Comparison of ENCODE assay signal across 27 cellular contexts in the genomic region with DNA sequence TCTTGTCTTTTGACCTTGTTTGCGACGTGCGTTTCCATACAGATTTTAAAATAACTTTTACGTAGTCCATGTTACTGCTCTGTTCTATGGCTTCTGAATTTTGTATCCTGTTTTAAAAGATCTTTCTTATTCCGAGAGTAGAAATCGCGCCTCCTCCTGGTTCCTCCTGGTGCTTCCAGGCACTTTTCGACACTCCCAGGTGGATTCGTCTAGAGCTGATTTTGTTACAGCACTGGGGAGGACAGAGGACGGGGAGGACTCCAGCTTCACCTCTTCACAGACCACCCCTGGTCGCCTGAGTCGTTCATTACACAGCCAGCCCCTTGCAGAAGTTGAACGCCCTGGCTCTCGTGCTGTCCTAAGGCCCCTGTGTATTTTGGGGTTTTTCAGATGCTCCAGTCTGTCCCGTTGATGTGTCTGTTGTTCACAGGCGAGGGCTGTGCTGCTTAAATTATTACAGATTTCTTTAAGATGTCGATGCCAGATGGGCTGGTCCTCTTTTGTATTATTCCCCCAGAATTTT. TPM values are rescaled to one million over a fixed set of nuclear protein-coding genes. Genes with fewer than 3 reads are reported as not detected.
DNase-seq lines count a peak whose midpoint lies in the region; TF ChIP-seq lines count a peak whose summit lies in the region.
"Had no signal": no experiment of that assay in that cellular context is flagged by ENCODE, and none has a peak within 500 bp of the region (broad histone marks: within the 10 kb centered on the region; RNA-seq: fewer than 3 reads in every experiment).

No MANE protein-coding gene starts in this region.

- H3K36me3 Mint-ChIP-seq in endothelial cell (ENCODE audit: low read depth, unreplicated experiment) (peaks cover 13% of the 10 kb centered on the region), progenitor cell of endocrine pancreas (ENCODE audit: insufficient read depth) (no peaks in the 10 kb centered on the region)
- no peaks in the 10 kb centered on the region for H3K36me3 Mint-ChIP-seq in activated T-helper 1 cell treated with anti-CD3 and anti-CD28 coated beads, Interleukin-12 subunit alpha, Interleukin-12 subunit beta, Interleukin-2, Interleukin-4 antibody, amounts not matched to agents 30 ng/mL and 10 ng/mL and 1 ng/mL, durations not matched to agents 14 hours and 24 hours and 36 hours (ENCODE audit: low read depth)
- H3K36me3 Mint-ChIP-seq: IgD-negative memory B cell, naive B cell, type B pancreatic cell had no signal

- H3K4me1 Mint-ChIP-seq in endothelial cell (ENCODE audit: unreplicated experiment) (peaks cover 9% of the 10 kb centered on the region), progenitor cell of endocrine pancreas (ENCODE audit: low read depth) (no peaks in the 10 kb centered on the region)
- no peaks in the 10 kb centered on the region for H3K4me1 Mint-ChIP-seq in activated T-helper 1 cell treated with anti-CD3 and anti-CD28 coated beads, Interleukin-12 subunit alpha, Interleukin-12 subunit beta, Interleukin-2, Interleukin-4 antibody, amounts not matched to agents 30 ng/mL and 10 ng/mL and 1 ng/mL, durations not matched to agents 14 hours and 24 hours and 36 hours (ENCODE audit: low read depth)
- H3K4me1 Mint-ChIP-seq: T-helper 17 cell had no signal

- H3K4me3 ChIP-seq in vagina: no peak overlapping the region
- H3K4me3 ChIP-seq: skin epidermis had no signal

- H3K27me3 Mint-ChIP-seq in endothelial cell (ENCODE audit: unreplicated experiment): peaks cover 1% of the 10 kb centered on the region
- H3K27me3 Mint-ChIP-seq in progenitor cell of endocrine pancreas: peaks cover 12% of the 10 kb centered on the region
- peaks cover 6% of the 10 kb centered on the region for H3K27me3 Mint-ChIP-seq in activated T-helper 1 cell treated with anti-CD3 and anti-CD28 coated beads, Interleukin-12 subunit alpha, Interleukin-12 subunit beta, Interleukin-2, Interleukin-4 antibody, amounts not matched to agents 30 ng/mL and 10 ng/mL and 1 ng/mL, durations not matched to agents 14 hours and 24 hours and 36 hours (ENCODE audit: insufficient read depth)
- H3K27me3 Mint-ChIP-seq: activated T-cell treated with anti-CD3 and anti-CD28 coated beads, Interleukin-2, amount 50 U/mL, for 24 hours had no signal

- H3K27ac Mint-ChIP-seq in endothelial cell (ENCODE audit: unreplicated experiment) (peak overlapping the region; percentile 18), progenitor cell of endocrine pancreas (peak overlapping the region; percentile 51)
- H3K27ac Mint-ChIP-seq in activated T-helper 1 cell treated with anti-CD3 and anti-CD28 coated beads, Interleukin-12 subunit alpha, Interleukin-12 subunit beta, Interleukin-2, Interleukin-4 antibody, amounts not matched to agents 30 ng/mL and 10 ng/mL and 1 ng/mL, durations not matched to agents 14 hours and 24 hours and 36 hours: no peak overlapping the region
- H3K27ac Mint-ChIP-seq: activated CD8-positive, alpha-beta T cell treated with anti-CD3 and anti-CD28 coated beads, Interleukin-2, amount 10 ng/mL, durations not matched to agents 7 days and 5 days; activated T-cell treated with anti-CD3 and anti-CD28 coated beads, Interleukin-2, amount 50 U/mL, for 24 hours; CD4-positive, alpha-beta T cell; naive B cell; T-helper 17 cell; type B pancreatic cell had no signal

- TF ChIP-seq CTCF in LNCAP (IDR thresholded peaks at IDR 0.05) (peak; percentile 51), endothelial cell (IDR thresholded peaks at IDR 0.05; ENCODE audit: unreplicated experiment) (no peak), progenitor cell of endocrine pancreas (IDR thresholded peaks at IDR 0.05; ENCODE audit: unreplicated experiment) (no peak), vagina (IDR thresholded peaks at IDR 0.05) (no peak)

- DNase-seq in activated effector memory CD4-positive, alpha-beta T cell treated with anti-CD3 and anti-CD28 coated beads, Interleukin-2, amount 50 U/mL, for 16 hours: peak; percentile 28
- DNase-seq in activated effector memory CD4-positive, alpha-beta T cell treated with Interleukin-2 at 50 U/mL for 16 hours: no peak
- DNase-seq in endothelial cell (ENCODE audit: low spot score) (no peak), progenitor cell of endocrine pancreas (ENCODE audit: low spot score, unreplicated experiment) (no peak), vagina (ENCODE audit: extremely low spot score in 2 of 2) (no peak)
- no peak for DNase-seq in activated CD4-positive, CD25-positive, alpha-beta regulatory T cell (lab: John Stamatoyannopoulos, UW)
- DNase-seq in activated T-helper 1 cell treated with anti-CD3 and anti-CD28 coated beads, Interleukin-12 subunit alpha, Interleukin-12 subunit beta, Interleukin-2, Interleukin-4 antibody, amounts not matched to agents 30 ng/mL and 10 ng/mL and 1 ng/mL, durations not matched to agents 14 hours and 24 hours and 36 hours (ENCODE audit: low spot score): no peak
- DNase-seq: ACHN; activated CD8-positive, alpha-beta T cell treated with anti-CD3 and anti-CD28 coated beads, Interleukin-2, amount 10 ng/mL, durations not matched to agents 7 days and 5 days; activated naive CD4-positive, alpha-beta T cell treated with anti-CD3 and anti-CD28 coated beads, Interleukin-2, amount 50 U/mL, for 16 hours; activated T-cell treated with anti-CD3 and anti-CD28 coated beads, Interleukin-2, amount 50 U/mL, for 24 hours; CD4-positive, alpha-beta T cell; DMS79 treated with DMSO at 0.1 percent for 48 hours; mesenchymal stem cell; naive B cell; NCI-H1930; NCI-H446; SHP77 treated with DMSO at 0.1 percent for 48 hours; stimulated activated CD4-positive, alpha-beta T cell treated with anti-CD3 and anti-CD28 coated beads, Interleukin-2, amount 100 ng/mL, for 48 hours; T-helper 17 cell had no signal

- intact Hi-C loops in vagina (cut with DNase I): no loop called here
- intact Hi-C loops in activated T-helper 1 cell treated with anti-CD3 and anti-CD28 coated beads, Interleukin-12 subunit alpha, Interleukin-12 subunit beta, Interleukin-2, Interleukin-4 antibody, amounts not matched to agents 30 ng/mL and 10 ng/mL and 1 ng/mL, durations not matched to agents 14 hours and 24 hours and 36 hours (cut with micrococcal nuclease): no loop called here

- no peaks in the 10 kb centered on the region for H3K9me3 ChIP-seq in vagina

- no peak overlapping the region for H3K27ac ChIP-seq in vagina
- H3K27ac ChIP-seq: skin epidermis had no signal

- H3K36me3 ChIP-seq in vagina: no peaks in the 10 kb centered on the region

- H3K27me3 ChIP-seq in vagina: no peaks in the 10 kb centered on the region

- no peaks in the 10 kb centered on the region for H3K9me3 Mint-ChIP-seq in endothelial cell (ENCODE audit: unreplicated experiment)
- H3K9me3 Mint-ChIP-seq in progenitor cell of endocrine pancreas (ENCODE audit: low read depth): no peaks in the 10 kb centered on the region
- no peaks in the 10 kb centered on the region for H3K9me3 Mint-ChIP-seq in activated T-helper 1 cell treated with anti-CD3 and anti-CD28 coated beads, Interleukin-12 subunit alpha, Interleukin-12 subunit beta, Interleukin-2, Interleukin-4 antibody, amounts not matched to agents 30 ng/mL and 10 ng/mL and 1 ng/mL, durations not matched to agents 14 hours and 24 hours and 36 hours
- H3K9me3 Mint-ChIP-seq: activated T-cell treated with anti-CD3 and anti-CD28 coated beads, Interleukin-2, amount 50 U/mL, for 24 hours; CD4-positive, alpha-beta T cell; IgD-negative memory B cell; type B pancreatic cell had no signal

- TF ChIP-seq POLR2A in vagina (IDR thresholded peaks at IDR 0.05): no peak

- peak overlapping the region; percentile 67 for H3K4me3 Mint-ChIP-seq in endothelial cell (ENCODE audit: unreplicated experiment)
- no peak overlapping the region for H3K4me3 Mint-ChIP-seq in progenitor cell of endocrine pancreas (ENCODE audit: low read depth)
- H3K4me3 Mint-ChIP-seq in activated T-helper 1 cell treated with anti-CD3 and anti-CD28 coated beads, Interleukin-12 subunit alpha, Interleukin-12 subunit beta, Interleukin-2, Interleukin-4 antibody, amounts not matched to agents 30 ng/mL and 10 ng/mL and 1 ng/mL, durations not matched to agents 14 hours and 24 hours and 36 hours: no peak overlapping the region
- H3K4me3 Mint-ChIP-seq: activated CD8-positive, alpha-beta T cell treated with anti-CD3 and anti-CD28 coated beads, Interleukin-2, amount 10 ng/mL, durations not matched to agents 7 days and 5 days; activated T-cell treated with anti-CD3 and anti-CD28 coated beads, Interleukin-2, amount 50 U/mL, for 24 hours; CD4-positive, alpha-beta T cell; naive B cell; T-helper 17 cell; type B pancreatic cell had no signal

- H3K4me1 ChIP-seq in vagina: peaks cover 7% of the 10 kb centered on the region

RNA-seq across cellular contexts. Expression of a gene that starts 30.4 kb away (rescaled TPM):
- total RNA-seq in endothelial cell (ENCODE audit: unreplicated experiment) (not detected), progenitor cell of endocrine pancreas (0.24 and 0.47 TPM in 2 replicates), vagina (not detected)
- not detected in 2 replicates for total RNA-seq in activated T-helper 1 cell treated with anti-CD3 and anti-CD28 coated beads, Interleukin-12 subunit alpha, Interleukin-12 subunit beta, Interleukin-2, Interleukin-4 antibody, amounts not matched to agents 30 ng/mL and 10 ng/mL and 1 ng/mL, durations not matched to agents 14 hours and 24 hours and 36 hours
- total RNA-seq: activated CD8-positive, alpha-beta T cell treated with anti-CD3 and anti-CD28 coated beads, Interleukin-2, amount 10 ng/mL, durations not matched to agents 7 days and 5 days; kidney epithelial cell had no signal

RNA-seq across cellular contexts. Expression of a gene that starts 37.8 kb away (rescaled TPM):
- total RNA-seq in endothelial cell (ENCODE audit: unreplicated experiment) (2.6 TPM), progenitor cell of endocrine pancreas (0.43 and 0.44 TPM in 2 replicates), vagina (0.25 TPM)
- total RNA-seq in activated T-helper 1 cell treated with anti-CD3 and anti-CD28 coated beads, Interleukin-12 subunit alpha, Interleukin-12 subunit beta, Interleukin-2, Interleukin-4 antibody, amounts not matched to agents 30 ng/mL and 10 ng/mL and 1 ng/mL, durations not matched to agents 14 hours and 24 hours and 36 hours: not detected in 2 replicates
- total RNA-seq: activated CD8-positive, alpha-beta T cell treated with anti-CD3 and anti-CD28 coated beads, Interleukin-2, amount 10 ng/mL, durations not matched to agents 7 days and 5 days; aorta; CD4-positive, alpha-beta T cell; fibroblast of villous mesenchyme; kidney epithelial cell; T-helper 17 cell had no signal

RNA-seq across cellular contexts. Expression of a gene that starts 50.7 kb away (rescaled TPM):
- total RNA-seq in endothelial cell (ENCODE audit: unreplicated experiment) (106 TPM), progenitor cell of endocrine pancreas (119 and 130 TPM in 2 replicates), vagina (44.7 TPM)
- total RNA-seq in activated T-helper 1 cell treated with anti-CD3 and anti-CD28 coated beads, Interleukin-12 subunit alpha, Interleukin-12 subunit beta, Interleukin-2, Interleukin-4 antibody, amounts not matched to agents 30 ng/mL and 10 ng/mL and 1 ng/mL, durations not matched to agents 14 hours and 24 hours and 36 hours: 102 and 107 TPM in 2 replicates
